Comparison of ENCODE assay signal across 24 cellular contexts in the genomic region with DNA sequence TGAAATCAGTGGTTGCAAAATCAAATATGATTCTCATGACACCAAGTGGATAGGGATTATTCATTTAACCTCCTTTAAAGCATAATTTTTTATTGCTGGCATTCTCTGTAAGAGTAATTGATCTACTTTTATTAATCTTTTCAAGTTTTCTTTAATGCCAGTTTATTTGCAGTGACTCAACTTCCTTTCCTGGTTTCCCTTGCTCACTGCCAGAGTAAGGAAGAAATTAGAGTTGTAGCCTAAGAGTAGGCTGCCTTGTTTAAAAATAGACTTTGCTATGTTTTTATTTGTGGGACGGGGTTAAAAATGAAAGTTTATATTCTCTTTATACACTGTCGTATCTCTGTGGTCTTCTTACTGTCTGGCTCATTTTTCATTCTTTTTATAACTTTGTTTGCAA.
A peak's percentile ranks its signal among the peaks of the same experiment; 100 is the strongest.
DNase-seq lines count a peak whose midpoint lies in the region; FAIRE-seq and TF ChIP-seq lines count a peak whose summit lies in the region.
"Had no signal": no experiment of that assay in that cellular context is flagged by ENCODE, and none has a peak within 500 bp of the region (broad histone marks: within the 10 kb centered on the region; RNA-seq: fewer than 3 reads in every experiment).

No MANE protein-coding gene starts in this region.

- TF ChIP-seq CTCF in osteocyte (IDR thresholded peaks at IDR 0.05) = no peak
- no peak for TF ChIP-seq CTCF in kidney (IDR thresholded peaks at IDR 0.05; ENCODE audit: borderline replicate concordance, extremely low read depth, insufficient read depth)
- no peak for TF ChIP-seq CTCF in ascending aorta (IDR thresholded peaks at IDR 0.05)

- H3K9me3 ChIP-seq in GM23248 (ENCODE audit: low read depth) = no peaks in the 10 kb centered on the region
- no peaks in the 10 kb centered on the region for H3K9me3 ChIP-seq in adipocyte (ENCODE audit: control insufficient read depth, low read length)
- no peaks in the 10 kb centered on the region for H3K9me3 ChIP-seq in kidney (ENCODE audit: control insufficient read depth in 1 of 2, low read length in 2 of 2)
- no peaks in the 10 kb centered on the region for H3K9me3 ChIP-seq in ascending aorta
- H3K9me3 ChIP-seq: testis had no signal

- H3K27ac ChIP-seq in GM23248 (no peak overlapping the region), kidney (ENCODE audit: low read depth in 2 of 2, low read length in 2 of 2) (no peak overlapping the region), ascending aorta (no peak overlapping the region)
- H3K27ac ChIP-seq: dorsolateral prefrontal cortex, testis had no signal

- in situ Hi-C loops in GM23248 (cut with MboI) = no loop called here

- H3K4me1 ChIP-seq in GM23248 (ENCODE audit: insufficient read depth) (peaks cover 31% of the 10 kb centered on the region), adipocyte (ENCODE audit: control insufficient read depth, insufficient read depth, low read length) (peaks cover 38% of the 10 kb centered on the region), kidney (ENCODE audit: control insufficient read depth in 1 of 2, insufficient read depth in 1 of 2, low read depth in 1 of 2, low read length in 2 of 2) (no peaks in the 10 kb centered on the region), ascending aorta (peaks cover 0 to 4% of the 10 kb centered on the region in 2 donors)
- H3K4me1 ChIP-seq: testis had no signal

- H3K27ac Mint-ChIP-seq in osteocyte (ENCODE audit: unreplicated experiment) = peak overlapping the region; percentile 8
- H3K27ac Mint-ChIP-seq: CD4-positive, alpha-beta memory T cell; GM23338 had no signal

- H3K4me3 Mint-ChIP-seq in osteocyte (ENCODE audit: unreplicated experiment) = no peak overlapping the region
- H3K4me3 Mint-ChIP-seq: CD4-positive, alpha-beta memory T cell; GM23338 had no signal

- peak overlapping the region; percentile 36 for H3K4me2 ChIP-seq in GM23248 (ENCODE audit: unreplicated experiment)
- H3K4me2 ChIP-seq: GM23338 had no signal

- DNase-seq in GM23248 (peak; percentile 41), adipocyte (ENCODE audit: low read depth) (no peak), fibroblast of peridontal ligament (ENCODE audit: extremely low read depth) (peak; percentile 12), osteocyte (ENCODE audit: extremely low spot score, unreplicated experiment) (no peak), anterior cingulate cortex (lab: John Stamatoyannopoulos, UW) (no peak), kidney (no peak), ascending aorta (ENCODE audit: low spot score in 2 of 2) (no peak)
- DNase-seq: activated CD8-positive, alpha-beta memory T cell treated with anti-CD3 and anti-CD28 coated beads for 24 hours; activated naive CD4-positive, alpha-beta T cell treated with Interleukin-2 at 50 U/mL for 16 hours; activated T-cell treated with anti-CD3 and anti-CD28 coated beads, Interleukin-2, amount 50 U/mL, for 48 hours; CD4-positive, alpha-beta memory T cell; dorsolateral prefrontal cortex; left ventricle myocardium superior; midbrain; NCI-H187; NCI-H2171 treated with DMSO at 0.1 percent for 48 hours; NCI-H524 treated with DMSO at 0.1 percent for 48 hours; NK-92 treated with Interleukin-12 subunit alpha and Interleukin-12 subunit beta, amount 100 ng/mL, for 24 hours; right cardiac atrium; stimulated activated naive CD4-positive, alpha-beta T cell treated with Interleukin-2 at 50 U/mL for 16 hours; testis had no signal

- peaks cover 15% of the 10 kb centered on the region for H3K4me1 Mint-ChIP-seq in osteocyte (ENCODE audit: unreplicated experiment)
- H3K4me1 Mint-ChIP-seq: GM23338 had no signal

- no peaks in the 10 kb centered on the region for H3F3A ChIP-seq in GM23248 (ENCODE audit: insufficient read depth)

- no peaks in the 10 kb centered on the region for H4K20me1 ChIP-seq in GM23248 (ENCODE audit: insufficient read depth)

- no peaks in the 10 kb centered on the region for H3K79me2 ChIP-seq in GM23248 (ENCODE audit: insufficient read depth)

- no peak overlapping the region for H3K4me3 ChIP-seq in GM23248
- peak overlapping the region; percentile 40 for H3K4me3 ChIP-seq in adipocyte (ENCODE audit: low read length)
- H3K4me3 ChIP-seq in kidney (ENCODE audit: low read length in 2 of 2) = no peak overlapping the region
- no peak overlapping the region for H3K4me3 ChIP-seq in ascending aorta
- H3K4me3 ChIP-seq: dorsolateral prefrontal cortex, GM23338, testis had no signal

- H3K27me3 ChIP-seq in GM23248 (replicated peaks; ENCODE audit: insufficient read depth) = no peaks in the 10 kb centered on the region
- no peaks in the 10 kb centered on the region for H3K27me3 ChIP-seq in adipocyte (replicated peaks; ENCODE audit: control insufficient read depth, insufficient read depth, low read length)
- no peaks in the 10 kb centered on the region for H3K27me3 ChIP-seq in ascending aorta
- H3K27me3 ChIP-seq: dorsolateral prefrontal cortex, testis had no signal

- H3K9me3 Mint-ChIP-seq in osteocyte (ENCODE audit: unreplicated experiment) = no peaks in the 10 kb centered on the region
- H3K9me3 Mint-ChIP-seq: GM23338 had no signal

- H3K9ac ChIP-seq in GM23248 (no peak overlapping the region), adipocyte (ENCODE audit: low read length) (no peak overlapping the region), kidney (ENCODE audit: low read length in 2 of 2) (no peak overlapping the region)

- WGBS in GM23248 (ENCODE audit: low coverage in 1 of 2, low lambda C conversion rate in 2 of 2, missing lambda C conversion rate in 2 of 2), 2 experiments = 24 to 28% methylated on average over 2 of the region's 2 CpGs

- H3K36me3 ChIP-seq in GM23248 (ENCODE audit: low read depth) = no peaks in the 10 kb centered on the region
- no peaks in the 10 kb centered on the region for H3K36me3 ChIP-seq in adipocyte (ENCODE audit: control insufficient read depth, insufficient read depth, low read length, severe bottlenecking)
- no peaks in the 10 kb centered on the region for H3K36me3 ChIP-seq in kidney (ENCODE audit: control insufficient read depth in 1 of 2, insufficient read depth in 2 of 2, low read length in 2 of 2)
- H3K36me3 ChIP-seq in ascending aorta = no peaks in the 10 kb centered on the region

- no peak for FAIRE-seq in kidney (lab: Jason Lieb, UNC)
- FAIRE-seq: HTR-8/SVneo, islet of Langerhans had no signal

- no peaks in the 10 kb centered on the region for H3K27me3 Mint-ChIP-seq in osteocyte (ENCODE audit: unreplicated experiment)
- H3K27me3 Mint-ChIP-seq: CD4-positive, alpha-beta memory T cell had no signal

- intact Hi-C loops in kidney (cut with DNase I) = no loop called here
- intact Hi-C loops in ascending aorta (cut with DNase I) = no loop called here

- peaks cover 3% of the 10 kb centered on the region; the same call in 1 of the 2 replicates for H3K9me2 ChIP-seq in GM23248 (ENCODE audit: insufficient read depth)

- H3K36me3 Mint-ChIP-seq in osteocyte (ENCODE audit: unreplicated experiment) = peaks cover 6% of the 10 kb centered on the region

- H2AFZ ChIP-seq in GM23248 = no peak overlapping the region
- H2AFZ ChIP-seq: GM23338 had no signal

Comparison
In these comparisons a context has a peak if more than half of its experiments do, and no peak if none do; other contexts are left out.
1. DNase-seq: peak in GM23248 (single experiment) and fibroblast of peridontal ligament (single experiment); none in adipocyte (single experiment), osteocyte (single experiment), anterior cingulate cortex (0 of 58), kidney (single experiment) and ascending aorta (0 of 2).